ENCODE assay signal across 12 cellular contexts in the genomic region with DNA sequence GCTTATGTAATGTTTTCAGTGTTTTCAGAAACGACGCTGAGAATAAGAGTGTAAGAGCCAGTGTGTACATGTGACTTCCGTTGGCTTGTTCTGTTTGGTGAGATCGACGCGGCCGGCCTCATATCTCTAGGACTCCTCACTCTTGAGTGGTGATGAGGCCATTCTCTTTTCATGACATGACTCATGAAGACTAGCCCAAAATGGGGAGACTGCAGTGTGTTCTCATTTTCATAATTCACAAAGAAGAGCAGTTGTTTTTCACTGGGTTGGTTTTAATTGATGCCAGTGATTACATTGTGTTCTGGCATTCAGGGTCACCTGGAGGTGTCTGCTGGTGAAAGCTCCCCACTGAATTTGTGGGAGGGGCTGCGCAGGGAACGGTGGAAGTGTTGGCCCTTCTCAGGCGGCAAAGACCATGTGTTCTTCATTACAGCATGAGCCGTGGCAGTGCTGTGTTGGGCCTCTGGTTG.
DNase-seq lines count a peak whose midpoint lies in the region; ATAC-seq, FAIRE-seq and TF ChIP-seq lines count a peak whose summit lies in the region.
"Had no signal": no experiment of that assay in that cellular context is flagged by ENCODE, and none has a peak within 500 bp of the region (broad histone marks: within the 10 kb centered on the region; RNA-seq: fewer than 3 reads in every experiment).

No MANE protein-coding gene starts in this region.

- TF ChIP-seq POLR2A in endothelial cell of umbilical vein (IDR thresholded peaks at IDR 0.05; ENCODE audit: low read depth, low read length), result no peak

- DNase-seq in AG04450 (ENCODE audit: low read depth, low spot score) (peak; percentile 51), endothelial cell of umbilical vein (ENCODE audit: low read depth, low spot score) (peak; percentile 88), osteocyte (ENCODE audit: extremely low spot score, unreplicated experiment) (no peak), BE2C (no peak), LoVo (ENCODE audit: low spot score) (no peak), NCI-H748 treated with DMSO at 0.1 percent for 48 hours (lab: John Stamatoyannopoulos, UW) (no peak)
- DNase-seq: DMS53, upper lobe of left lung had no signal

- peaks cover 44% of the 10 kb centered on the region for H3K79me2 ChIP-seq in endothelial cell of umbilical vein (ENCODE audit: control insufficient read depth, insufficient read depth, low read length)

- H3K36me3 ChIP-seq in endothelial cell of umbilical vein (ENCODE audit: control insufficient read depth in 2 of 2, extremely low read depth in 1 of 2, insufficient read depth in 2 of 2, low read length in 2 of 2) (peaks cover 3 to 7% of the 10 kb centered on the region in 2 experiments), BE2C (peaks cover 42% of the 10 kb centered on the region)
- H3K36me3 ChIP-seq: neutrophil had no signal

- H3K4me2 ChIP-seq in endothelial cell of umbilical vein (ENCODE audit: insufficient read depth, low read length), result peak overlapping the region; percentile 37

- H3K27me3 ChIP-seq in AG04450 (ENCODE audit: control insufficient read depth, insufficient read depth, low read length), result no peaks in the 10 kb centered on the region
- no peaks in the 10 kb centered on the region for H3K27me3 ChIP-seq in endothelial cell of umbilical vein (ENCODE audit: control insufficient read depth in 2 of 2, insufficient read depth in 2 of 2, low read length in 2 of 2)
- no peaks in the 10 kb centered on the region for H3K27me3 ChIP-seq in BE2C
- H3K27me3 ChIP-seq: neutrophil, upper lobe of left lung had no signal

- H3K27ac ChIP-seq in AG04450 (ENCODE audit: low read depth, low read length) (peak overlapping the region; percentile 63), endothelial cell of umbilical vein (ENCODE audit: insufficient read depth, low read depth, low read length) (peak overlapping the region; percentile 84)
- H3K27ac ChIP-seq: epithelial cell of prostate, neutrophil had no signal

- peak overlapping the region; percentile 99 for H3K27ac Mint-ChIP-seq in osteocyte (ENCODE audit: unreplicated experiment)

- no peak overlapping the region for H2AFZ ChIP-seq in endothelial cell of umbilical vein (ENCODE audit: low read depth, low read length)

- peaks cover 15% of the 10 kb centered on the region for H3K36me3 Mint-ChIP-seq in osteocyte (ENCODE audit: unreplicated experiment)

- H3K4me3 ChIP-seq in AG04450 (ENCODE audit: low read depth, low read length) (no peak overlapping the region), endothelial cell of umbilical vein (replicated peaks in 1 of 3; ENCODE audit: insufficient read depth in 1 of 3, low read depth in 1 of 3, low read length in 3 of 3) (no peak overlapping the region), BE2C (ENCODE audit: low read depth, low read length) (no peak overlapping the region)
- H3K4me3 ChIP-seq: upper lobe of left lung had no signal

- peak overlapping the region; percentile 74 for H3K9ac ChIP-seq in endothelial cell of umbilical vein (replicated peaks; ENCODE audit: extremely low read depth, insufficient read depth, low read length)

- ATAC-seq in HG03521 (IDR thresholded peaks at IDR 0.05; ENCODE audit: unreplicated experiment) (peak; percentile 65), HG02973 (IDR thresholded peaks at IDR 0.05; ENCODE audit: unreplicated experiment) (no peak)

- CTCF ChIA-PET in AG04450 (lab: Charles Lee) (no interaction called here), endothelial cell of umbilical vein (lab: Charles Lee) (no interaction called here)

- H3K27me3 Mint-ChIP-seq in osteocyte (ENCODE audit: unreplicated experiment), result no peaks in the 10 kb centered on the region

- H3K9me1 ChIP-seq in endothelial cell of umbilical vein (replicated peaks; ENCODE audit: control insufficient read depth, extremely low read depth, insufficient read depth, low read length), result no peaks in the 10 kb centered on the region

- H3K9me3 ChIP-seq in AG04450 (ENCODE audit: control insufficient read depth, insufficient read depth, low read length) (no peaks in the 10 kb centered on the region), endothelial cell of umbilical vein (replicated peaks; ENCODE audit: control insufficient read depth, insufficient read depth, low read length) (no peaks in the 10 kb centered on the region), BE2C (no peaks in the 10 kb centered on the region)
- H3K9me3 ChIP-seq: neutrophil, upper lobe of left lung had no signal

- POLR2A ChIA-PET in AG04450 (lab: Yijun Ruan, JAX) (interaction anchor here (1.0 to 1.8 kb wide), 2 partner anchors 9 to 15 kb away, joined by 3 to 7 read pairs; no protein-coding TSS in a partner anchor), endothelial cell of umbilical vein (lab: Charles Lee) (interaction anchor here (0.6 kb wide), 1 partner anchor 98 kb away, joined by 3 read pairs; no protein-coding TSS in a partner anchor)

- no peaks in the 10 kb centered on the region for H3K9me3 Mint-ChIP-seq in osteocyte (ENCODE audit: unreplicated experiment)

- TF ChIP-seq CTCF in AG04450 (IDR thresholded peaks at IDR 0.05; ENCODE audit: low read depth, low read length), result no peak
- no peak for TF ChIP-seq CTCF in endothelial cell of umbilical vein (IDR thresholded peaks at IDR 0.05; ENCODE audit: extremely low read depth in 1 of 2, insufficient read depth in 1 of 2, low read depth in 1 of 2, low read length in 2 of 2)
- no peak for TF ChIP-seq CTCF in osteocyte (IDR thresholded peaks at IDR 0.05)
- no peak for TF ChIP-seq CTCF in BE2C (IDR thresholded peaks at IDR 0.05; ENCODE audit: low read depth, low read length)

- no peak for FAIRE-seq in endothelial cell of umbilical vein (lab: Jason Lieb, UNC)

- intact Hi-C loops in endothelial cell of umbilical vein (cut with micrococcal nuclease), result no loop called here

- H3K4me1 ChIP-seq in endothelial cell of umbilical vein (ENCODE audit: control insufficient read depth, extremely low read depth, insufficient read depth, low read length), result peaks cover 53% of the 10 kb centered on the region
- H3K4me1 ChIP-seq in BE2C, result peaks cover 59% of the 10 kb centered on the region

- peaks cover 90% of the 10 kb centered on the region for H3K4me1 Mint-ChIP-seq in osteocyte (ENCODE audit: unreplicated experiment)

- dilution Hi-C loops in endothelial cell of umbilical vein (cut with MboI; ENCODE audit: extremely low pct_ligation_motif_present, low sequenced_read_pairs), result no loop called here

- H4K20me1 ChIP-seq in endothelial cell of umbilical vein (replicated peaks; ENCODE audit: control insufficient read depth, extremely low read depth, insufficient read depth, low read length), result no peaks in the 10 kb centered on the region

- BruUV-seq in endothelial cell of umbilical vein (replicated peaks; lab: Mats Ljungman, UMichigan), result no TSS peak

- peak overlapping the region; percentile 64 for H3K4me3 Mint-ChIP-seq in osteocyte (ENCODE audit: unreplicated experiment)

TF ChIP-seq in endothelial cell of umbilical vein, 7 proteins besides CTCF, POLR2A, EP300 and RAD21:
- TF ChIP-seq, protein P1, sequence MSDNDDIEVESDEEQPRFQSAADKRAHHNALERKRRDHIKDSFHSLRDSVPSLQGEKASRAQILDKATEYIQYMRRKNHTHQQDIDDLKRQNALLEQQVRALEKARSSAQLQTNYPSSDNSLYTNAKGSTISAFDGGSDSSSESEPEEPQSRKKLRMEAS (IDR thresholded peaks at IDR 0.05; ENCODE audit: insufficient read depth, insufficient read length), result no peak
- TF ChIP-seq EZH2 (IDR thresholded peaks at IDR 0.05; ENCODE audit: borderline replicate concordance, low read depth, low read length, severe bottlenecking) (no peak), POLR2AphosphoS5 (IDR thresholded peaks at IDR 0.05; ENCODE audit: insufficient read depth, low read depth, low read length) (peak; percentile 22), JUN (IDR thresholded peaks at IDR 0.05; ENCODE audit: borderline replicate concordance, insufficient read depth, insufficient read length, low read depth) (no peak), FOS (IDR thresholded peaks at IDR 0.05; ENCODE audit: borderline replicate concordance, insufficient read depth, low read length) (peak; percentile 24), MYC (IDR thresholded peaks at IDR 0.05; ENCODE audit: low read depth, low read length) (no peak), GATA2 (IDR thresholded peaks at IDR 0.05; ENCODE audit: insufficient read depth, insufficient read length, low read depth, low read length) (no peak)

Comparison
In these comparisons a context has a peak if more than half of its experiments do, and no peak if none do; other contexts are left out.
1. DNase-seq: peak in AG04450 (single experiment) and endothelial cell of umbilical vein (single experiment); none in osteocyte (single experiment), BE2C (single experiment), LoVo (single experiment) and NCI-H748 treated with DMSO at 0.1 percent for 48 hours (single experiment).